Comparison of ENCODE assay signal across 25 cellular contexts in the genomic region with DNA sequence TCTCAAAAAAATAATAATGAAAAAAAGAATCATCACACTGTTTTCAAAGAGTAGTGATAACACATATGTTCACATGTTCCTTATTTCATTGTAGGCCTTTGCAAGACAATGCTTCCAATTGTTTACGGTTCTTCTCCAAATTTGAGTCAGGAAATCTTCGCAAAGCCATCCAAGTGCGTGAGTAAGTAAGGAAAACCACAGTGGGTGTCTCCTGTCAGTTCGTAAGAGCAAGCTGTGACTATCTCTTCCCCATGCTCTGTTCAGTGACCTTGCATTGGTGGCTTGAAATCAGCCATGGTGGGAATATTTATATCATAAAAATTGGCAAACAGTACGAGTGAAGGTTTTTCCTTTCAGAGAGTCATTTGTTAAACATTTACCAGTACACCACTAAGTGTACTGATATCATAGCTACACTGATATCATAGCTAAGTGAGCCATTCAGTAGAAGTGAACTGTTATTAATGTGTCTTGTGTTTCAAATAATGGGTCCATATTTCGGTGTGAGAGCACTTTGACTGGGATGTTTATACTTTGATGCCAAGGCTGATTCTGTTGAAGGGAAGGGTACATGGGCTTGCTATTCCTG.
"Had no signal": no experiment of that assay in that cellular context is flagged by ENCODE, and none has a peak within 500 bp of the region (broad histone marks: within the 10 kb centered on the region; RNA-seq: fewer than 3 reads in every experiment).

No MANE protein-coding gene starts in this region.

- H3K36me3 Mint-ChIP-seq: immature natural killer cell; naive thymus-derived CD8-positive, alpha-beta T cell; stimulated activated memory B cell treated with anti-CD40 and anti-IgM and Interleukin-4, amounts not matched to agents 10 μg/mL and 1 μg/mL and 100 μg/mL, for 72 hours; type B pancreatic cell had no signal

- ATAC-seq: naive thymus-derived CD8-positive, alpha-beta T cell; right lobe of liver; stimulated activated memory B cell treated with anti-CD40 and anti-IgM and Interleukin-4, amounts not matched to agents 10 μg/mL and 1 μg/mL and 100 μg/mL, for 72 hours; stimulated activated naive CD8-positive, alpha-beta T cell treated with anti-CD3 and anti-CD28 coated beads, Interleukin-15, amount 100 ng/mL, for 72 hours had no signal

- DNase-seq: hypothalamus; immature natural killer cell; islet precursor cell; lower lobe of right lung; mammary epithelial cell; mesenchymal stem cell; naive thymus-derived CD8-positive, alpha-beta T cell; nucleus accumbens; right lobe of liver; stimulated activated CD4-positive, alpha-beta T cell treated with anti-CD3 and anti-CD28 coated beads, Interleukin-1b, Interleukin-23, amount 100 ng/mL, for 48 hours; stimulated activated CD4-positive, alpha-beta T cell treated with anti-CD3 and anti-CD28 coated beads, Interleukin-2, amount 100 ng/mL, for 48 hours; stimulated activated CD4-positive, alpha-beta T cell treated with anti-CD3 and anti-CD28 coated beads, Interleukin-4, amount 100 ng/mL, for 4 hours; stimulated activated CD8-positive, alpha-beta memory T cell treated with anti-CD3 and anti-CD28 coated beads, Interleukin-4, amount 100 ng/mL, for 48 hours; stimulated activated naive CD4-positive, alpha-beta T cell treated with Interleukin-2 at 50 U/mL for 16 hours; stimulated activated naive CD8-positive, alpha-beta T cell treated with anti-CD3 and anti-CD28 coated beads, Interleukin-15, amount 100 ng/mL, for 72 hours; substantia nigra; uterus had no signal

- H3K9me3 Mint-ChIP-seq: naive thymus-derived CD8-positive, alpha-beta T cell; neural crest cell; stimulated activated memory B cell treated with anti-CD40 and anti-IgM and Interleukin-4, amounts not matched to agents 10 μg/mL and 1 μg/mL and 100 μg/mL, for 72 hours; stimulated activated naive CD8-positive, alpha-beta T cell treated with anti-CD3 and anti-CD28 coated beads, Interleukin-15, amount 100 ng/mL, for 72 hours; type B pancreatic cell had no signal

- H3K27ac Mint-ChIP-seq: immature natural killer cell; naive thymus-derived CD8-positive, alpha-beta T cell; nephron; progenitor cell of endocrine pancreas; stimulated activated memory B cell treated with anti-CD40 and anti-IgM and Interleukin-4, amounts not matched to agents 10 μg/mL and 1 μg/mL and 100 μg/mL, for 72 hours; stimulated activated naive CD8-positive, alpha-beta T cell treated with anti-CD3 and anti-CD28 coated beads, Interleukin-15, amount 100 ng/mL, for 72 hours; type B pancreatic cell had no signal

- H3K27ac ChIP-seq: lower lobe of right lung, parathyroid adenoma, right atrium auricular region, right lobe of liver, tibial nerve, uterus had no signal
